Comparison of ENCODE assay signal across 25 cellular contexts in the genomic region with DNA sequence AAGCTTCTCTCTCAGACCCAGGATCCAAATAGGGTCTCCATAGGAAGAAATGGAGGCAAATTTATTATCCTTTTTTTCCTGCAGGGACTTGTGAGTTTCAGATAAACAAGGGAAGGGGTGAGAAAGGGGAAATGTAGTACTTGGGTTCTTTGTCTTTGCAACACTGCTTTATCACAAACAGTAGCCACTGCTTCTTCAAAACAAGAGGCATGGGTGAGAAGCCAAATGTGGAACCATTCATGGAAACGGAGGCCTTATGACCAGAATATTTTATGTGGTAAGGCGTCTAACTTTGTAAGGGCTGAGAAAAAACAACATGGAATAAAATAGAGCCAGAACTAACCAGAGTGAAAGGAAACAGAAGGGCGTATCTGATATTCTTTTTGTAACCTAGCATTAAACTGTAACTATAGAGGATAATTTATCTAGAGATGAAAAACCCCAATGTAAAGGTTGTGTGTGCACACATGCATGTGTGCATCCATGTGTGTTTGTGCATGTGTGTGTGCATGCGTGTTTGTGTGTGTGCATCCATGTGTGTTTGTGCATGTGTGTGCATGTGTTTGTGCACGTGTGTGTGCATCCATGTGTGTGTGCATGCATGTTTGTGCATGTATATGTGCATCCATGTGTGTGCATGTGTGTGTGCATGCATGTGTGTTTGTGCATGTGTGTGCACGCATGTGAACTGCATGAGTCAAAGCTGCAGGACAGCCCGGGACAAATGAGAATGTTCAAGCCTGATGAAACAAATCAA.
DNase-seq lines count a peak whose midpoint lies in the region; ATAC-seq, FAIRE-seq and TF ChIP-seq lines count a peak whose summit lies in the region.
"Had no signal": no experiment of that assay in that cellular context is flagged by ENCODE, and none has a peak within 500 bp of the region (broad histone marks: within the 10 kb centered on the region; RNA-seq: fewer than 3 reads in every experiment).

No MANE protein-coding gene starts in this region.

- POLR2A ChIA-PET in activated CD4-positive, alpha-beta T cell treated with anti-CD3 and anti-CD28 coated beads for 36 hours (lab: Charles Lee): no interaction called here

- H3K36me3 Mint-ChIP-seq in activated CD4-positive, alpha-beta T cell treated with anti-CD3 and anti-CD28 coated beads, Interleukin-2, amount 10 ng/mL, durations not matched to agents 24 days and 14 days (ENCODE audit: low read depth): no peaks in the 10 kb centered on the region
- no peaks in the 10 kb centered on the region for H3K36me3 Mint-ChIP-seq in activated CD4-positive, alpha-beta T cell treated with anti-CD3 and anti-CD28 coated beads for 36 hours (ENCODE audit: low read depth)
- H3K36me3 Mint-ChIP-seq: CD8-positive, alpha-beta T cell had no signal

- H3K27me3 ChIP-seq in neuronal stem cell (ENCODE audit: control insufficient read depth in 3 of 3, insufficient read depth in 3 of 3, low read depth in 1 of 3, low read length in 3 of 3) (no peaks in the 10 kb centered on the region), upper lobe of right lung (no peaks in the 10 kb centered on the region)

- no peak overlapping the region for H2BK120ac ChIP-seq in neuronal stem cell (ENCODE audit: low read depth, low read length)

- peak overlapping the region in 1 of 2 donors; percentile 55 for H3K4me3 ChIP-seq in neuronal stem cell (ENCODE audit: low read length in 2 of 2)
- no peak overlapping the region for H3K4me3 ChIP-seq in upper lobe of right lung
- H3K4me3 ChIP-seq: HAP-1 had no signal

- peak overlapping the region; percentile 59 for H2BK12ac ChIP-seq in neuronal stem cell (ENCODE audit: low read length)

- no peak for TF ChIP-seq CTCF in upper lobe of right lung (IDR thresholded peaks at IDR 0.05)

- H2BK5ac ChIP-seq in neuronal stem cell (ENCODE audit: low read length): no peak overlapping the region

- H3K9me3 Mint-ChIP-seq in activated CD4-positive, alpha-beta T cell treated with anti-CD3 and anti-CD28 coated beads, Interleukin-2, amount 10 ng/mL, durations not matched to agents 24 days and 14 days: peaks cover 6% of the 10 kb centered on the region
- no peaks in the 10 kb centered on the region for H3K9me3 Mint-ChIP-seq in activated CD4-positive, alpha-beta T cell treated with anti-CD3 and anti-CD28 coated beads for 36 hours (ENCODE audit: low read depth)

- CTCF ChIA-PET in activated CD4-positive, alpha-beta T cell treated with anti-CD3 and anti-CD28 coated beads for 36 hours (lab: Charles Lee): interaction anchor here (1.0 kb wide), 2 partner anchors 14 kb away, joined by 3 to 4 read pairs; no protein-coding TSS in a partner anchor

- no peak overlapping the region for H3K9ac ChIP-seq in neuronal stem cell (ENCODE audit: low read depth, low read length, poor library complexity)
- H3K9ac ChIP-seq: SK-N-SH had no signal

- no peak for DNase-seq in activated CD4-positive, alpha-beta T cell treated with anti-CD3 and anti-CD28 coated beads, Interleukin-2, amount 10 ng/mL, durations not matched to agents 24 days and 14 days
- no peak for DNase-seq in activated CD4-positive, alpha-beta T cell treated with anti-CD3 and anti-CD28 coated beads for 36 hours
- no peak for DNase-seq in neuronal stem cell (ENCODE audit: low spot score)
- no peak for DNase-seq in DMS79 (lab: John Stamatoyannopoulos, UW)
- DNase-seq in upper lobe of right lung: no peak
- no peak for DNase-seq in HCEC 1CT
- DNase-seq: Caco-2; CD8-positive, alpha-beta T cell; EL; GF-D8; KBM-7; MV-4-11; NCI-H2029; NCI-H446; NCI-H524 treated with DMSO at 0.1 percent for 48 hours; NCI-H774; PC-3; SK-N-SH had no signal

- FAIRE-seq in endometrium (lab: Jason Lieb, UNC): peak; percentile 70
- FAIRE-seq: GM12891 had no signal

- H3K27ac Mint-ChIP-seq in activated CD4-positive, alpha-beta T cell treated with anti-CD3 and anti-CD28 coated beads, Interleukin-2, amount 10 ng/mL, durations not matched to agents 24 days and 14 days: peak overlapping the region; percentile 48
- H3K27ac Mint-ChIP-seq in activated CD4-positive, alpha-beta T cell treated with anti-CD3 and anti-CD28 coated beads for 36 hours: no peak overlapping the region
- H3K27ac Mint-ChIP-seq: B cell; CD8-positive, alpha-beta T cell had no signal

- peaks cover 0 to 2% of the 10 kb centered on the region in 2 donors for H3K9me3 ChIP-seq in neuronal stem cell (replicated peaks in 1 of 2; ENCODE audit: control insufficient read depth in 2 of 2, insufficient read depth in 1 of 2, low read depth in 1 of 2, low read length in 2 of 2)
- H3K9me3 ChIP-seq in upper lobe of right lung: no peaks in the 10 kb centered on the region
- H3K9me3 ChIP-seq: Caco-2, HAP-1, SK-N-SH had no signal

- peak overlapping the region; percentile 56 for H3K18ac ChIP-seq in neuronal stem cell (ENCODE audit: low read length)

- no peak overlapping the region for H3K27ac ChIP-seq in neuronal stem cell (replicated peaks; ENCODE audit: low read length)
- H3K27ac ChIP-seq in upper lobe of right lung: no peak overlapping the region
- H3K27ac ChIP-seq: 22Rv1, C4-2B had no signal

- H3K4me2 ChIP-seq in neuronal stem cell (ENCODE audit: insufficient read depth, low read length, poor library complexity, severe bottlenecking): no peak overlapping the region
- H3K4me2 ChIP-seq: SK-N-SH had no signal

- H4K8ac ChIP-seq in neuronal stem cell (ENCODE audit: low read depth, low read length): no peak overlapping the region

- H3K23ac ChIP-seq in neuronal stem cell (ENCODE audit: low read depth, low read length, poor library complexity): peak overlapping the region; percentile 94

- no peak overlapping the region for H2AK5ac ChIP-seq in neuronal stem cell (ENCODE audit: low read depth, low read length)

- no peak for ATAC-seq in activated CD4-positive, alpha-beta T cell treated with anti-CD3 and anti-CD28 coated beads for 36 hours
- ATAC-seq in GM21576 (IDR thresholded peaks at IDR 0.05; ENCODE audit: unreplicated experiment) (no peak), upper lobe of right lung (no peak)
- ATAC-seq: CD8-positive, alpha-beta T cell; PC-3 had no signal

- H3K4me1 ChIP-seq in neuronal stem cell (ENCODE audit: control insufficient read depth in 2 of 2, insufficient read depth in 1 of 2, low read depth in 1 of 2, low read length in 2 of 2): peaks cover 0 to 3% of the 10 kb centered on the region in 2 donors
- peaks cover 4% of the 10 kb centered on the region for H3K4me1 ChIP-seq in upper lobe of right lung
- H3K4me1 ChIP-seq: Caco-2, HAP-1 had no signal

- H4K91ac ChIP-seq in neuronal stem cell (ENCODE audit: low read depth, low read length, poor library complexity): no peak overlapping the region

- no peak overlapping the region for H3K4ac ChIP-seq in neuronal stem cell (ENCODE audit: low read length)

- no peak overlapping the region for H2BK15ac ChIP-seq in neuronal stem cell (ENCODE audit: low read length)

- H3K4me3 Mint-ChIP-seq in activated CD4-positive, alpha-beta T cell treated with anti-CD3 and anti-CD28 coated beads, Interleukin-2, amount 10 ng/mL, durations not matched to agents 24 days and 14 days: no peak overlapping the region
- no peak overlapping the region for H3K4me3 Mint-ChIP-seq in activated CD4-positive, alpha-beta T cell treated with anti-CD3 and anti-CD28 coated beads for 36 hours
- H3K4me3 Mint-ChIP-seq: B cell; CD8-positive, alpha-beta T cell had no signal

- H3K27me3 Mint-ChIP-seq in activated CD4-positive, alpha-beta T cell treated with anti-CD3 and anti-CD28 coated beads, Interleukin-2, amount 10 ng/mL, durations not matched to agents 24 days and 14 days: peaks cover 1% of the 10 kb centered on the region
- H3K27me3 Mint-ChIP-seq in activated CD4-positive, alpha-beta T cell treated with anti-CD3 and anti-CD28 coated beads for 36 hours: no peaks in the 10 kb centered on the region

- no CpG with 5 or more reads among the region's 7 CpGs for WGBS in neuronal stem cell (ENCODE audit: extremely low coverage in 2 of 2, insufficient read length in 2 of 2, insufficient replicate concordance in 1 of 2), 2 donors

- H3K14ac ChIP-seq in neuronal stem cell (ENCODE audit: low read length): peak overlapping the region; percentile 66

- H3K36me3 ChIP-seq in neuronal stem cell (replicated peaks in 1 of 2; ENCODE audit: control insufficient read depth in 2 of 2, insufficient read depth in 2 of 2, low read length in 2 of 2) (no peaks in the 10 kb centered on the region), upper lobe of right lung (no peaks in the 10 kb centered on the region)
- H3K36me3 ChIP-seq: HAP-1 had no signal

- peaks cover 2% of the 10 kb centered on the region for H3K4me1 Mint-ChIP-seq in activated CD4-positive, alpha-beta T cell treated with anti-CD3 and anti-CD28 coated beads, Interleukin-2, amount 10 ng/mL, durations not matched to agents 24 days and 14 days
- no peaks in the 10 kb centered on the region for H3K4me1 Mint-ChIP-seq in activated CD4-positive, alpha-beta T cell treated with anti-CD3 and anti-CD28 coated beads for 36 hours
- H3K4me1 Mint-ChIP-seq: B cell had no signal

- no peaks in the 10 kb centered on the region for H3K79me1 ChIP-seq in neuronal stem cell (ENCODE audit: low read depth, low read length)

- intact Hi-C loops in activated CD4-positive, alpha-beta T cell treated with anti-CD3 and anti-CD28 coated beads, Interleukin-2, amount 10 ng/mL, durations not matched to agents 24 days and 14 days (cut with micrococcal nuclease): no loop called here
- intact Hi-C loops in activated CD4-positive, alpha-beta T cell treated with anti-CD3 and anti-CD28 coated beads for 36 hours (cut with DNase I, micrococcal nuclease): no loop called here
- intact Hi-C loops in upper lobe of right lung (cut with DNase I): no loop called here

- H2AFZ ChIP-seq in neuronal stem cell (ENCODE audit: low read length): no peak overlapping the region
